Comparison of ENCODE assay signal across 8 cellular contexts in the genomic region with DNA sequence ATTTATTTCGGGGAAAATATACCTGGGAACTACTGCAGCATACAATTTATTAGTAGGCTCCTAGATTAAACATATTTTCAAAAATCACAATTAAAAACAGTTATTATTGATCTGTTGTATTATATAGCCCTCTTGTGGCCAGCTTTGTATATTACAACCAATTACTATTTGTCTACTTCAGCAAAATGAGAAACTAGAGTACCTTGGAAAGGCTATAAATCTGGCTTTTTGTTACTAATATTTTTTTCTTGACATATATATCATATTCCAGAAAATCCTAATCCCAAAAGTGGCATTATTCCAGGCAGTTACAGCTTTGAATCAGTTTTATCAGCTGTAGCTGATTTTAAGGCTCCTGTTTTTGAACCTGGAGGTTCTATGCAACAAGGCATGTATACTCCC.
DNase-seq lines count a peak whose midpoint lies in the region; TF ChIP-seq lines count a peak whose summit lies in the region.

No MANE protein-coding gene starts in this region.

- WGBS in adrenal gland, 4 donors, result 27 to 38% (median 35%) methylated on average over 1 of the region's 1 CpG

- TF ChIP-seq POLR2A in adrenal gland (IDR thresholded peaks at IDR 0.05) (no peak), uterus (IDR thresholded peaks at IDR 0.05) (no peak)

- no peaks in the 10 kb centered on the region for H3K9me3 ChIP-seq in adrenal gland (replicated peaks in 1 of 3)
- H3K9me3 ChIP-seq in uterus, result no peaks in the 10 kb centered on the region

- H3K4me3 ChIP-seq in adrenal gland, result no peak overlapping the region
- no peak overlapping the region for H3K4me3 ChIP-seq in kidney epithelial cell (ENCODE audit: low read depth, low read length)
- no peak overlapping the region for H3K4me3 ChIP-seq in uterus

- no peaks in the 10 kb centered on the region for H3K27me3 ChIP-seq in adrenal gland
- H3K27me3 ChIP-seq in kidney epithelial cell (ENCODE audit: control insufficient read depth, insufficient read depth, low read length), result no peaks in the 10 kb centered on the region
- H3K27me3 ChIP-seq in uterus, result no peaks in the 10 kb centered on the region

- intact Hi-C loops in adrenal gland (cut with DNase I) (loop anchor here (5.0 to 10.0 kb wide), 2 partner anchors 101 to 104 kb away; partner anchors contain the start of genes UBR3 (in 2 of the 2) and METTL5 (in 1 of the 2)), uterus (cut with DNase I; ENCODE audit: low total_unique reads) (loop anchor here (5.0 kb wide), 1 partner anchor 101 kb away; the partner anchor contains the start of gene UBR3)

- DNase-seq in NCI-H2107 (lab: John Stamatoyannopoulos, UW) (peak; percentile 14), NCI-H2107 treated with DMSO at 0.1 percent for 48 hours (lab: John Stamatoyannopoulos, UW; ENCODE audit: unreplicated experiment) (no peak), NCI-H1694 treated with DMSO at 0.1 percent for 48 hours (lab: John Stamatoyannopoulos, UW) (peak; percentile 65), adrenal gland (no peak), kidney epithelial cell (ENCODE audit: low read depth) (peak; percentile 1), uterus (no peak)
- DNase-seq in activated CD4-positive, alpha-beta T cell treated with anti-CD3 and anti-CD28 coated beads for 1 hour, result no peak
- DNase-seq in stimulated activated CD4-positive, alpha-beta T cell treated with anti-CD3 and anti-CD28 coated beads, Interleukin-15, amount 100 ng/mL, for 24 hours, result no peak

- H3K4me1 ChIP-seq in adrenal gland (replicated peaks in 1 of 2) (peaks cover 3% of the 10 kb centered on the region in 2 donors), uterus (no peaks in the 10 kb centered on the region)

- no peak overlapping the region for H3K27ac ChIP-seq in adrenal gland
- no peak overlapping the region for H3K27ac ChIP-seq in uterus

- TF ChIP-seq CTCF in adrenal gland (IDR thresholded peaks at IDR 0.05) (peak; percentile 59 to 86 (median 69)), kidney epithelial cell (IDR thresholded peaks at IDR 0.05; ENCODE audit: insufficient read depth, low read length, poor library complexity, severe bottlenecking) (peak; percentile 40), uterus (IDR thresholded peaks at IDR 0.05) (peak; percentile 54 to 60 (median 56))

- H3K36me3 ChIP-seq in adrenal gland (replicated peaks in 1 of 2), result peaks cover 0 to 17% of the 10 kb centered on the region in 2 donors
- no peaks in the 10 kb centered on the region for H3K36me3 ChIP-seq in kidney epithelial cell (ENCODE audit: control insufficient read depth, insufficient read depth, low read length)
- H3K36me3 ChIP-seq in uterus, result no peaks in the 10 kb centered on the region

Comparison
In these comparisons a context has a peak if more than half of its experiments do, and no peak if none do; other contexts are left out.
1. DNase-seq: peak in NCI-H2107 (single experiment), NCI-H1694 treated with DMSO at 0.1 percent for 48 hours (single experiment) and kidney epithelial cell (single experiment); none in NCI-H2107 treated with DMSO at 0.1 percent for 48 hours (single experiment), adrenal gland (0 of 7), uterus (0 of 2), activated CD4-positive, alpha-beta T cell treated with anti-CD3 and anti-CD28 coated beads for 1 hour (single experiment) and stimulated activated CD4-positive, alpha-beta T cell treated with anti-CD3 and anti-CD28 coated beads, Interleukin-15, amount 100 ng/mL, for 24 hours (single experiment).
2. Peak in every context shown above with its lines, with median percentiles within 50 percentile points of each other: CTCF ChIP-seq.